8 cellular contexts compared by ENCODE assay signal in the genomic region with DNA sequence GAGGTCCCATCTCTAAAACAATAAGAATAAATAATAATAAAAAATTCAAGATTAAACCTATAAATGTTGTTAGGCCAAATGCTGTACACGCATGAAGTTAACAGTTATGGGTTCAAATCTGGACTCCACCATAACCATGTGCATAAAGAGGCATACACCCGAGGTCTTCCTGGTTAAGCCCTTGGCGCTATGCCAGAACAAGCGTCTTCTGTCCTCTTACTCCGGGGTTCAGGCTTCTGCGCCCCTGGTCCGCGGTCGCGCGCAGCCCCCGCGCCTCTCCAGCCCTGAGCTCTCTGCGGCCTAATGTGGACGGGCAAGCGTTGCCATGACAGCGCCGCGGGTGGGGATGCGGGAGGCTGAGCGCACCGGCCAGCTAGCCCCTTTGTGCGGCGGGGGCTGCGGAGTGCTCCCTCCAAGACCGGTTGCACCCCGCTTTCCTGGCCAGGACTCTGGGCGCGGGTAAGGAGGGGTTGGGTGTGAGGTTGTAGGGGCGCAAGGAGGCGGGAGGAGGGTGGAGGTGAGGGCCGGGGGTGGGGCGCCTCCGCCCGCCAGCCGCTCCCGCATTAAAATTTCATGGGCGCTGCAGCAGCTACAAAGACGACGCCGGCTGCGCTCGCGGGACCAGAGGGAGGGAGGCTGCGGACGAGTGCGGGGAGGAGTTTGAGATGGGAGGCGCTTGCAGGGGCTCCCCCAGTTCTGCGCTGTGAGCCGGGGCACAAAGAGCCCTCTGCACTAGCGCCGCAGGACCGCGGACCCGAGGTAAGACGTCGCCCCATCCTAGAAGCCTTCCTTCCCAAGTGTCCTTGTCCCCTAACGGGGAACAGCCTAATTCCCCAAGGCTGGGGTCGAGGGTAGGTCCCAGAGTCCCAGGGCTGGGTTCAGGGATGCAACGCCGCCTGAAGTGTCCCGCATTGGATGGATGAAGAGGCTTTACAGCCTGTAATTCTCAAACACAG. TPM values are rescaled to one million over a fixed set of nuclear protein-coding genes. Genes with fewer than 3 reads are reported as not detected.
DNase-seq lines count a peak whose midpoint lies in the region; ATAC-seq lines count a peak whose summit lies in the region.

TSS of gene MIAT (plus strand) at position 693 of the 956 bp plus-strand sequence.

- no peak within 1 kb of the TSS for H3K9ac ChIP-seq in rectal smooth muscle tissue (ENCODE audit: low read length)

- H3K27me3 Mint-ChIP-seq in activated T-helper 17 cell treated with anti-CD3 and anti-CD28 coated beads, Interleukin-2, amount 50 U/mL, for 72 hours = no peaks in the 10 kb centered on the region

- peak; percentile 83 for ATAC-seq in activated T-helper 17 cell treated with anti-CD3 and anti-CD28 coated beads, Interleukin-2, amount 50 U/mL, for 72 hours (replicated peaks)

- H3K9me3 Mint-ChIP-seq in activated T-helper 17 cell treated with anti-CD3 and anti-CD28 coated beads, Interleukin-2, amount 50 U/mL, for 72 hours = no peaks in the 10 kb centered on the region

- no peak within 1 kb of the TSS for H3K27ac ChIP-seq in rectal smooth muscle tissue (ENCODE audit: low read depth, low read length)

- DNase-seq in DMS53 (lab: John Stamatoyannopoulos, UW) (peak; percentile 63), DMS53 treated with DMSO at 0.1 percent for 48 hours (lab: John Stamatoyannopoulos, UW; ENCODE audit: unreplicated experiment) (no peak), NCI-H2227 treated with DMSO at 0.1 percent for 48 hours (lab: John Stamatoyannopoulos, UW) (peak; percentile 40), germinal center (ENCODE audit: low spot score) (peak; percentile 63), GDM1 (lab: John Stamatoyannopoulos, UW) (no peak), foreskin melanocyte (no peak)

- H3K27ac Mint-ChIP-seq in activated T-helper 17 cell treated with anti-CD3 and anti-CD28 coated beads, Interleukin-2, amount 50 U/mL, for 72 hours = peak within 1 kb of the TSS; percentile 86

- peak within 1 kb of the TSS; percentile 57 for H3K4me3 ChIP-seq in rectal smooth muscle tissue (ENCODE audit: low read length)

- peaks cover 17% of the 10 kb centered on the region for H3K4me1 Mint-ChIP-seq in activated T-helper 17 cell treated with anti-CD3 and anti-CD28 coated beads, Interleukin-2, amount 50 U/mL, for 72 hours

- peak within 1 kb of the TSS; percentile 94 for H3K4me3 Mint-ChIP-seq in activated T-helper 17 cell treated with anti-CD3 and anti-CD28 coated beads, Interleukin-2, amount 50 U/mL, for 72 hours

- H3K27me3 ChIP-seq in rectal smooth muscle tissue (ENCODE audit: control insufficient read depth, insufficient read depth, low read length) = peaks cover 15% of the 10 kb centered on the region

- peaks cover 4% of the 10 kb centered on the region for H3K4me1 ChIP-seq in rectal smooth muscle tissue (ENCODE audit: control insufficient read depth, insufficient read depth, low read length)

- H3K36me3 Mint-ChIP-seq in activated T-helper 17 cell treated with anti-CD3 and anti-CD28 coated beads, Interleukin-2, amount 50 U/mL, for 72 hours (ENCODE audit: low read depth) = peaks cover 11% of the 10 kb centered on the region

- no peaks in the 10 kb centered on the region for H3K36me3 ChIP-seq in rectal smooth muscle tissue (ENCODE audit: control insufficient read depth, insufficient read depth, low read length)

RNA-seq across cellular contexts. Expression of gene MIAT, which starts in this region (rescaled TPM):
- 100 to 1,000 TPM in 1 of 2 donors, 10 to 100 TPM in 1; 81.2 to 166 TPM for total RNA-seq in activated T-helper 17 cell treated with anti-CD3 and anti-CD28 coated beads, Interleukin-2, amount 50 U/mL, for 72 hours

Comparison
In these comparisons a context has a peak if more than half of its experiments do, and no peak if none do; other contexts are left out.
1. DNase-seq: peak in DMS53 (single experiment), NCI-H2227 treated with DMSO at 0.1 percent for 48 hours (single experiment) and germinal center (single experiment); none in DMS53 treated with DMSO at 0.1 percent for 48 hours (single experiment), GDM1 (single experiment) and foreskin melanocyte (single experiment).